ENCODE assay signal across 8 cellular contexts in the genomic region with DNA sequence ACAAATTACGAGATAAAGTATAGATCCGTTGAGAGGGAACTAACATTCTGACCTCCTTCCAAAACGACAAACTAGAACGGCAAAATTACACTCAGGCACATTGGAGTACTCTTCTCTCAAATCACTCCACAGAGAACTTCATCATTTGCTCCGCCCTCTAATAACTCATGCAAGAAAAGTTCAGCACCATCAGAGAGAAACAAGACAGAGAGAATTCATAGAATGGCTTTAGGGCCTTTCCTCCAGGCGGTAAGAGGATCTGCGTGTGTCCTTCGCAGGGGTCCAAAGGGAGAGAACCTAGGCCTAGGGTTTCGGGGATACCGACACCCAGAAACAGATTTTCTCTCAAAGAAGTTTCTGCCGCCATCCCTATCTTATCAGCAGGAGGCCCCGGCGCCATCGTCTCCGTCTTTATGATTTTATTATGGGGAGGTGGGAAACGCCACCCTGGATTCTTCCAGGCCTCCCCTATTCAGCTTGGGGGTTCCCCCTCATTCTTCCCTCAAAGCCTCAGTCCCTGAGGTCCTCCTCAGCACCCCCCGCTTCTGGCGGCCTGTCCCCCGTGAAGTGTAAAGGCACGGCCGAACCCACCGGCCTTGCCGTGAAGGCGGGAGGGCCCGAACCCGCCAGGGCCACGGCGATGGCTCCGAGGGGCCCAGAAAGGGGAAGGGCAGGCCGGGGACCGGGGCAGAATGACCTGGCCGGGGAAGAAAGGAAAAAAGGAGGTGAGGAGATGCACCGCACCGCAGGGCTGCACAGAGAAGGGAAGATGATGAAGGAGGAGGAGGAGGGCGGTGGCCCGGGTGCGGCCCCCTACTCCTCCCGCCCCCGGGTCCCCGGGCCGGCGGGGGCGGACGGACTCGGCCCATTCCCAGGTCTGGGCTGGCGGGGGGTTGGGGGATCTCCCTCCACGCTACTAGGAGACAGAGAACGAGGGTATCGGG. TPM values are rescaled to one million over a fixed set of nuclear protein-coding genes. Genes with fewer than 3 reads are reported as not detected.
DNase-seq lines count a peak whose midpoint lies in the region; ATAC-seq and TF ChIP-seq lines count a peak whose summit lies in the region.

No MANE protein-coding gene starts in this region.

- H3K4me2 ChIP-seq in Loucy (ENCODE audit: low read depth, low read length, poor library complexity, severe bottlenecking), result peak overlapping the region; percentile 94

- no peaks in the 10 kb centered on the region for H3K9me3 ChIP-seq in Loucy (ENCODE audit: insufficient read depth, low read depth, low read length)

- no peaks in the 10 kb centered on the region for H3K36me3 ChIP-seq in Loucy (ENCODE audit: insufficient read depth, low read length)

- H3K4me3 ChIP-seq in Loucy (ENCODE audit: low read length, poor library complexity, severe bottlenecking), result peak overlapping the region; percentile 94

- H2AFZ ChIP-seq in Loucy (ENCODE audit: low read length), result peak overlapping the region; percentile 94

- H3F3A ChIP-seq in Loucy (ENCODE audit: low read depth), result no peaks in the 10 kb centered on the region

- H3K9ac ChIP-seq in Loucy (ENCODE audit: low read depth, low read length, poor library complexity, severe bottlenecking), result peak overlapping the region; percentile 93

- H3K4me1 ChIP-seq in Loucy (ENCODE audit: insufficient read depth, low read length, poor library complexity, severe bottlenecking), result peaks cover 23% of the 10 kb centered on the region

- peaks cover 41% of the 10 kb centered on the region for H4K20me1 ChIP-seq in Loucy (ENCODE audit: insufficient read depth, low read length, poor library complexity, severe bottlenecking)

- DNase-seq in NCI-H1694 treated with DMSO at 0.1 percent for 48 hours (lab: John Stamatoyannopoulos, UW), result peak; percentile 20
- no peak for DNase-seq in NCI-H1694 (lab: John Stamatoyannopoulos, UW)
- DNase-seq in HCEC 1CT, result peak; percentile 64
- peak; percentile 54 for DNase-seq in UCSD-AML1 (lab: John Stamatoyannopoulos, UW; ENCODE audit: unreplicated experiment)
- DNase-seq in dedifferentiated amniotic fluid mesenchymal stem cell (ENCODE audit: extremely low spot score), result peak; percentile 76
- peak; percentile 49 for DNase-seq in left lobe of liver (ENCODE audit: low spot score)
- peak; percentile 43 for DNase-seq in stimulated activated CD8-positive, alpha-beta memory T cell treated with anti-CD3 and anti-CD28 coated beads, Interleukin-4, amount 100 ng/mL, for 48 hours

- H3K27me3 ChIP-seq in Loucy (ENCODE audit: insufficient read depth, low read length, poor library complexity, severe bottlenecking), result peaks cover 6% of the 10 kb centered on the region

- peaks cover 58% of the 10 kb centered on the region for H3K79me2 ChIP-seq in Loucy (ENCODE audit: insufficient read depth, low read length)

- no peak for TF ChIP-seq CTCF in Loucy (conservative IDR thresholded peaks at IDR 0.05; ENCODE audit: low read length)

- peak; percentile 48 for ATAC-seq in left lobe of liver

- H3K9me2 ChIP-seq in Loucy (replicated peaks; ENCODE audit: low read depth, low read length), result no peaks in the 10 kb centered on the region

RNA-seq across cellular contexts. Expression of a gene that starts 0.8 kb away (rescaled TPM):
- 18.5 TPM for total RNA-seq in left lobe of liver
